Comparison of ENCODE assay signal across 10 cellular contexts in genomic region chr1:158527190-158527815, GRCh38. TPM values are rescaled to one million over a fixed set of nuclear protein-coding genes. Genes with fewer than 3 reads are reported as not detected.
DNase-seq lines count a peak whose midpoint lies in the region; ATAC-seq and TF ChIP-seq lines count a peak whose summit lies in the region.
"Had no signal": no experiment of that assay in that cellular context is flagged by ENCODE, and none has a peak within 500 bp of the region (broad histone marks: within the 10 kb centered on the region; RNA-seq: fewer than 3 reads in every experiment).

No MANE protein-coding gene starts in this region.

- no peaks in the 10 kb centered on the region for H4K20me1 ChIP-seq in mammary epithelial cell (ENCODE audit: insufficient read depth, low read length)
- H4K20me1 ChIP-seq: BLaER1 had no signal

- dilution Hi-C loops in mammary epithelial cell (cut with HindIII; ENCODE audit: low sequenced_read_pairs): no loop called here

- H3K9ac ChIP-seq in mammary epithelial cell (ENCODE audit: insufficient read depth, low read length): no peak overlapping the region
- H3K9ac ChIP-seq: BLaER1 had no signal

- H2AFZ ChIP-seq in mammary epithelial cell (ENCODE audit: low read depth, low read length): no peak overlapping the region

- no peak for ATAC-seq in HG03175 (IDR thresholded peaks at IDR 0.05; ENCODE audit: unreplicated experiment)
- no peak for ATAC-seq in GM19351 (IDR thresholded peaks at IDR 0.05; ENCODE audit: unreplicated experiment)

- H3K9me3 ChIP-seq in mammary epithelial cell (replicated peaks; ENCODE audit: insufficient read depth, low read length): no peaks in the 10 kb centered on the region

- H3K36me3 ChIP-seq in mammary epithelial cell (ENCODE audit: insufficient read depth, low read length): no peaks in the 10 kb centered on the region
- H3K36me3 ChIP-seq: BLaER1 had no signal

- in situ Hi-C loops in mammary epithelial cell (cut with MboI; ENCODE audit: low sequenced_read_pairs in 2 of 2): no loop called here

- no peak overlapping the region for H3K27ac ChIP-seq in mammary epithelial cell (ENCODE audit: insufficient read depth, low read depth, low read length)
- H3K27ac ChIP-seq: BLaER1 had no signal

- no peaks in the 10 kb centered on the region for H3K4me1 ChIP-seq in mammary epithelial cell (ENCODE audit: insufficient read depth, low read length)
- H3K4me1 ChIP-seq: BLaER1 had no signal

- H3K4me3 ChIP-seq in mammary epithelial cell (replicated peaks in 1 of 3; ENCODE audit: insufficient read depth in 1 of 3, low read depth in 2 of 3, low read length in 3 of 3): no peak overlapping the region
- H3K4me3 ChIP-seq: BLaER1 had no signal

- H3K4me2 ChIP-seq in mammary epithelial cell (ENCODE audit: insufficient read depth, low read depth, low read length): no peak overlapping the region
- H3K4me2 ChIP-seq: BLaER1 had no signal

- 42% methylated on average over 2 of the region's 2 CpGs for WGBS in mammary epithelial cell (ENCODE audit: low coverage, missing lambda C conversion rate)

- no peak for TF ChIP-seq CTCF in mammary epithelial cell (conservative IDR thresholded peaks at IDR 0.05 in 1 of 2, IDR thresholded peaks at IDR 0.05 in 1 of 2; ENCODE audit: extremely low read depth in 1 of 2, insufficient read depth in 1 of 2, low read depth in 1 of 2, low read length in 2 of 2)

- DNase-seq in NCI-H1105 treated with DMSO at 0.1 percent for 48 hours (lab: John Stamatoyannopoulos, UW): peak; percentile 19
- no peak for DNase-seq in NCI-H1105 (lab: John Stamatoyannopoulos, UW)
- peak; percentile 62 for DNase-seq in NAMALWA (ENCODE audit: low spot score)
- DNase-seq in mammary epithelial cell: peak; percentile 2
- peak; percentile 76 for DNase-seq in pons (ENCODE audit: low spot score)
- DNase-seq in NOMO-1 treated with dmso at 0.1 percent for 144 hours (lab: John Stamatoyannopoulos, UW; ENCODE audit: unreplicated experiment): no peak

- H3K27me3 ChIP-seq in mammary epithelial cell (ENCODE audit: insufficient read depth, low read length): peaks cover 2% of the 10 kb centered on the region
- H3K27me3 ChIP-seq: BLaER1 had no signal

- BruUV-seq in mammary epithelial cell (replicated peaks; lab: Mats Ljungman, UMichigan): no TSS peak

- H3K79me2 ChIP-seq in mammary epithelial cell (ENCODE audit: insufficient read depth, low read length): no peaks in the 10 kb centered on the region

- intact Hi-C loops in mammary epithelial cell (cut with micrococcal nuclease): loop anchor here (10.0 kb wide), 2 partner anchors 323 to 563 kb away; no protein-coding TSS in a partner anchor

- CTCF ChIA-PET in mammary epithelial cell (lab: Charles Lee; ENCODE audit: low non-redundant PET): interaction anchor here (0.6 to 0.7 kb wide), 3 partner anchors 38 to 1986 kb away, joined by 3 to 6 read pairs (median 3); no protein-coding TSS in a partner anchor

RNA-seq across cellular contexts. Expression of gene OR6Y1, which starts 26.9 kb away (rescaled TPM):
- total RNA-seq in mammary epithelial cell: not detected
- not detected for polyA plus RNA-seq in mammary epithelial cell
- polyA minus RNA-seq in mammary epithelial cell: not detected
- polyA plus RNA-seq: IgD-negative memory B cell had no signal

RNA-seq across cellular contexts. Expression of gene OR6P1, which starts 43.1 kb away (rescaled TPM):
- not detected for total RNA-seq in mammary epithelial cell
- not detected for polyA plus RNA-seq in mammary epithelial cell
- not detected for polyA minus RNA-seq in mammary epithelial cell
- polyA plus RNA-seq: IgD-negative memory B cell had no signal

RNA-seq across cellular contexts. Expression of gene OR10X1, which starts 52.4 kb away (rescaled TPM):
- total RNA-seq in mammary epithelial cell: not detected
- polyA plus RNA-seq in mammary epithelial cell: not detected
- polyA minus RNA-seq in mammary epithelial cell: not detected
- polyA plus RNA-seq: IgD-negative memory B cell had no signal

RNA-seq across cellular contexts. Expression of gene OR10R2, which starts 55.3 kb away (rescaled TPM):
- total RNA-seq in mammary epithelial cell: not detected
- not detected for polyA plus RNA-seq in mammary epithelial cell
- polyA minus RNA-seq in mammary epithelial cell: not detected
- polyA plus RNA-seq: IgD-negative memory B cell had no signal

Comparison
In these comparisons a context has a peak if more than half of its experiments do, and no peak if none do; other contexts are left out.
1. DNase-seq: peak in NCI-H1105 treated with DMSO at 0.1 percent for 48 hours (single experiment), NAMALWA (single experiment), mammary epithelial cell (single experiment) and pons (single experiment); none in NCI-H1105 (single experiment) and NOMO-1 treated with dmso at 0.1 percent for 144 hours (single experiment).